In the genomic region with DNA sequence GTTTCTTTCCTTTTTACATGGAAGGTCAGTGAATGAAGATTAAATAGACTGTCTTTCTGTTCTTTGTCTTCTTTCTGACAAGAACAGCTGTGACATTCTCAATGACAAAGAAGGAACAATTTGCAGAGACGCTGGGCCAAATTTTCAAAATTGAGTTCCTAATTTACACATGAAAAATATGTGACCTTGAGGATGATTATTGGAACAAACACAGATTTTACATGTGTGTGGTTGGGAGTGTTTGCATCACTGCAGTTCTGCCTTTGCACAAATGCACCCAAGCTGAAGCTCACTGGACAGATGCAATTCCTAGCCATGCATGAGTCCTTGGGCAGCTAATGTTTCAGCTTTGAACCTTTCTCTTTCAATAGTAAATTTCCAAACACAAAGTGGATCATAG, we compare ENCODE assay signal across 19 cellular contexts.
DNase-seq lines count a peak whose midpoint lies in the region; ATAC-seq and TF ChIP-seq lines count a peak whose summit lies in the region.
"Had no signal": no experiment of that assay in that cellular context is flagged by ENCODE, and none has a peak within 500 bp of the region (broad histone marks: within the 10 kb centered on the region; RNA-seq: fewer than 3 reads in every experiment).

No MANE protein-coding gene starts in this region.

- H3K9me3 ChIP-seq in BLaER1: no peaks in the 10 kb centered on the region
- no peaks in the 10 kb centered on the region for H3K9me3 ChIP-seq in HAP-1
- no peaks in the 10 kb centered on the region for H3K9me3 ChIP-seq in hepatocyte (ENCODE audit: low read depth)
- H3K9me3 ChIP-seq in psoas muscle: no peaks in the 10 kb centered on the region
- H3K9me3 ChIP-seq: BE2C, SJSA1 had no signal

- WGBS in hepatocyte (ENCODE audit: low lambda C conversion rate, missing lambda C conversion rate): 69% methylated on average over 1 of the region's 1 CpG
- WGBS in psoas muscle, 3 donors: 43 to 65% (median 54%) methylated on average over 1 of the region's 1 CpG

- H3K4me3 ChIP-seq in BLaER1 (no peak overlapping the region), HAP-1 (no peak overlapping the region), hepatocyte (no peak overlapping the region), psoas muscle (no peak overlapping the region)
- H3K4me3 ChIP-seq: SJSA1 had no signal

- TF ChIP-seq CTCF in hepatocyte (IDR thresholded peaks at IDR 0.05; ENCODE audit: poor library complexity) (no peak), psoas muscle (IDR thresholded peaks at IDR 0.05) (no peak)

- H3K27me3 ChIP-seq in BLaER1 (no peaks in the 10 kb centered on the region), HAP-1 (ENCODE audit: low read depth) (no peaks in the 10 kb centered on the region), hepatocyte (no peaks in the 10 kb centered on the region), psoas muscle (ENCODE audit: insufficient read depth in 3 of 3, low read length in 2 of 3) (no peaks in the 10 kb centered on the region)
- H3K27me3 ChIP-seq: BE2C, SJSA1 had no signal

- in situ Hi-C loops in HAP-1 (cut with MboI; ENCODE audit: low sequenced_read_pairs): no loop called here

- no peak for ATAC-seq in psoas muscle

- H2AFZ ChIP-seq in hepatocyte: peak overlapping the region; percentile 24

- intact Hi-C loops in psoas muscle (cut with DNase I): no loop called here

- no peaks in the 10 kb centered on the region for H4K20me1 ChIP-seq in BLaER1
- H4K20me1 ChIP-seq in hepatocyte (ENCODE audit: insufficient read depth, poor library complexity, severe bottlenecking): no peaks in the 10 kb centered on the region

- no peaks in the 10 kb centered on the region for H3K9me2 ChIP-seq in hepatocyte (replicated peaks; ENCODE audit: insufficient read depth)

- H3K79me2 ChIP-seq in hepatocyte: no peaks in the 10 kb centered on the region

- peaks cover 14% of the 10 kb centered on the region for H3K4me1 ChIP-seq in BLaER1
- H3K4me1 ChIP-seq in HAP-1: peaks cover 16% of the 10 kb centered on the region
- H3K4me1 ChIP-seq in hepatocyte (ENCODE audit: insufficient read depth): peaks cover 7% of the 10 kb centered on the region
- H3K4me1 ChIP-seq in psoas muscle: peaks cover 19% of the 10 kb centered on the region
- H3K4me1 ChIP-seq: BE2C had no signal

- H3K4me2 ChIP-seq in BLaER1 (peak overlapping the region; percentile 45), hepatocyte (peak overlapping the region; percentile 59)

- DNase-seq in HAP-1 (ENCODE audit: low spot score in 2 of 2) (peak; percentile 58 to 84), hepatocyte (ENCODE audit: low spot score) (no peak), psoas muscle (no peak), HuH-7.5 (ENCODE audit: low spot score) (no peak), SIG-M5 treated with dmso at 0.1 percent for 504 hours (lab: John Stamatoyannopoulos, UW; ENCODE audit: unreplicated experiment) (no peak), amygdala (lab: John Stamatoyannopoulos, UW) (no peak)
- DNase-seq: BE2C; CD4-positive, CD25-positive, alpha-beta regulatory T cell; GF-D8; KG1; NCI-H1092 treated with DMSO at 0.1 percent for 48 hours; NCI-H1436 treated with DMSO at 0.1 percent for 48 hours; NCI-H1930; NCI-H226; NCI-H510A treated with DMSO at 0.1 percent for 48 hours; NCI-H748 treated with DMSO at 0.1 percent for 48 hours had no signal

- no peak overlapping the region for H3K9ac ChIP-seq in BLaER1

- H3K36me3 ChIP-seq in BLaER1: no peaks in the 10 kb centered on the region
- H3K36me3 ChIP-seq in HAP-1 (replicated peaks): no peaks in the 10 kb centered on the region
- H3K36me3 ChIP-seq in hepatocyte (replicated peaks; ENCODE audit: insufficient read depth, low read depth): no peaks in the 10 kb centered on the region
- no peaks in the 10 kb centered on the region for H3K36me3 ChIP-seq in psoas muscle (ENCODE audit: insufficient read depth in 1 of 2, low read depth in 1 of 2)
- H3K36me3 ChIP-seq: BE2C, SJSA1 had no signal

- H3K27ac ChIP-seq in BLaER1 (no peak overlapping the region), hepatocyte (peak overlapping the region; percentile 26), psoas muscle (peak overlapping the region; percentile 1)
- H3K27ac ChIP-seq: RWPE1 had no signal

Comparison
In these comparisons a context has a peak if more than half of its experiments do, and no peak if none do; other contexts are left out.
1. DNase-seq: peak in HAP-1 (2 of 2); none in hepatocyte (single experiment), psoas muscle (0 of 2), HuH-7.5 (single experiment), SIG-M5 treated with dmso at 0.1 percent for 504 hours (single experiment) and amygdala (0 of 56).